In genomic region chr12:131112016-131112415, GRCh38 we compare ENCODE assay signal across 13 cellular contexts.
DNase-seq lines count a peak whose midpoint lies in the region; ATAC-seq and TF ChIP-seq lines count a peak whose summit lies in the region.
"Had no signal": no experiment of that assay in that cellular context is flagged by ENCODE, and none has a peak within 500 bp of the region (broad histone marks: within the 10 kb centered on the region; RNA-seq: fewer than 3 reads in every experiment).

No MANE protein-coding gene starts in this region.

- no peaks in the 10 kb centered on the region for H3K4me1 ChIP-seq in breast epithelium

- no peak for TF ChIP-seq POLR2A in breast epithelium (IDR thresholded peaks at IDR 0.05)

- no peaks in the 10 kb centered on the region for H3K9me3 ChIP-seq in breast epithelium

- peaks cover 0 to 4% of the 10 kb centered on the region in 2 donors for H3K27me3 ChIP-seq in breast epithelium

- POLR2A ChIA-PET in MCF 10A (lab: Yijun Ruan, JAX), result interaction anchor here (1.4 to 1.7 kb wide), 4 partner anchors 21 to 314 kb away, joined by 4 to 8 read pairs (median 6); no protein-coding TSS in a partner anchor

- no peaks in the 10 kb centered on the region for H3K27me3 Mint-ChIP-seq in MCF 10A (ENCODE audit: insufficient read depth, unreplicated experiment)

- H3K36me3 ChIP-seq in breast epithelium, result no peaks in the 10 kb centered on the region

- peaks cover 18% of the 10 kb centered on the region for H3K4me1 Mint-ChIP-seq in MCF 10A (ENCODE audit: insufficient read depth, unreplicated experiment)

- H3K9me3 Mint-ChIP-seq in MCF 10A (ENCODE audit: unreplicated experiment), result no peaks in the 10 kb centered on the region

- H3K27ac ChIP-seq in breast epithelium, result no peak overlapping the region

- H3K4me3 Mint-ChIP-seq in MCF 10A (ENCODE audit: unreplicated experiment), result peak overlapping the region; percentile 28

- no peaks in the 10 kb centered on the region for H3K36me3 Mint-ChIP-seq in MCF 10A (ENCODE audit: insufficient read depth, unreplicated experiment)

- H3K4me3 ChIP-seq in breast epithelium (no peak overlapping the region), fibroblast of mammary gland (ENCODE audit: control insufficient read depth, low read depth, low read length) (no peak overlapping the region)
- H3K4me3 ChIP-seq: coronary artery had no signal

- DNase-seq in MCF 10A (ENCODE audit: unreplicated experiment) (peak; percentile 59), breast epithelium (ENCODE audit: low spot score in 2 of 2) (no peak), MV-4-11 (lab: John Stamatoyannopoulos, UW) (peak; percentile 34), fibroblast of mammary gland (ENCODE audit: low read depth) (peak; percentile 17), NCI-H1048 (lab: John Stamatoyannopoulos, UW) (no peak), midbrain (lab: John Stamatoyannopoulos, UW) (no peak), NCI-H2196 treated with DMSO at 0.1 percent for 48 hours (lab: John Stamatoyannopoulos, UW; ENCODE audit: unreplicated experiment) (no peak)
- DNase-seq: activated CD8-positive, alpha-beta memory T cell treated with anti-CD3 and anti-CD28 coated beads for 24 hours; HCEC 1CT; Karpas-422; T-helper 9 cell had no signal

- TF ChIP-seq CTCF in MCF 10A (IDR thresholded peaks at IDR 0.05; ENCODE audit: unreplicated experiment) (no peak), breast epithelium (IDR thresholded peaks at IDR 0.05) (no peak), fibroblast of mammary gland (conservative IDR thresholded peaks at IDR 0.05; ENCODE audit: control insufficient read depth, insufficient read depth, low read depth, low read length) (no peak)

- peak overlapping the region; percentile 85 for H3K27ac Mint-ChIP-seq in MCF 10A (ENCODE audit: low read depth, unreplicated experiment)

- CTCF ChIA-PET in MCF 10A (lab: Yijun Ruan, JAX), result interaction anchor here (0.6 to 7.9 kb wide), 8 partner anchors 7 to 360 kb away, joined by 3 to 84 read pairs (median 6); no protein-coding TSS in a partner anchor

- BruUV-seq in MCF 10A (replicated peaks; lab: Mats Ljungman, UMichigan), result no TSS peak

- no peak for ATAC-seq in GM18502 (IDR thresholded peaks at IDR 0.05; ENCODE audit: poor library complexity, unreplicated experiment)

- intact Hi-C loops in MCF 10A (cut with micrococcal nuclease) (no loop called here), breast epithelium (cut with DNase I; ENCODE audit: low total_unique reads) (no loop called here)

Comparison
In these comparisons a context has a peak if more than half of its experiments do, and no peak if none do; other contexts are left out.
1. DNase-seq: peak in MCF 10A (single experiment), MV-4-11 (single experiment) and fibroblast of mammary gland (single experiment); none in breast epithelium (0 of 2), NCI-H1048 (single experiment), midbrain (single experiment) and NCI-H2196 treated with DMSO at 0.1 percent for 48 hours (single experiment).